12 cellular contexts compared by ENCODE assay signal in genomic region chr19:12947702-12948596, GRCh38. TPM values are rescaled to one million over a fixed set of nuclear protein-coding genes. Genes with fewer than 3 reads are reported as not detected.
DNase-seq lines count a peak whose midpoint lies in the region; TF ChIP-seq lines count a peak whose summit lies in the region.
"Had no signal": no experiment of that assay in that cellular context is flagged by ENCODE, and none has a peak within 500 bp of the region (broad histone marks: within the 10 kb centered on the region; RNA-seq: fewer than 3 reads in every experiment).

No MANE protein-coding gene starts in this region.

- peaks cover 42% of the 10 kb centered on the region for H3K4me1 Mint-ChIP-seq in activated T-helper 1 cell treated with anti-CD3 and anti-CD28 coated beads, Interleukin-12 subunit alpha, Interleukin-12 subunit beta, Interleukin-2, Interleukin-4 antibody, amounts not matched to agents 30 ng/mL and 10 ng/mL and 1 ng/mL, durations not matched to agents 14 hours and 24 hours and 36 hours (ENCODE audit: low read depth)
- H3K4me1 Mint-ChIP-seq in mesothelial cell of epicardium: peaks cover 28% of the 10 kb centered on the region

- no peak overlapping the region for H2AFZ ChIP-seq in GM23248

- no peaks in the 10 kb centered on the region for H3K27me3 ChIP-seq in BLaER1 treated with 17β-estradiol and CSF1 and Interleukin-3, amounts not matched to agents 10 nM and 100 nM
- H3K27me3 ChIP-seq in GM23248 (replicated peaks; ENCODE audit: insufficient read depth): no peaks in the 10 kb centered on the region
- H3K27me3 ChIP-seq in vagina: no peaks in the 10 kb centered on the region
- H3K27me3 ChIP-seq: upper lobe of right lung had no signal

- TF ChIP-seq POLR2A in vagina (IDR thresholded peaks at IDR 0.05): no peak

- H3K79me2 ChIP-seq in GM23248 (ENCODE audit: insufficient read depth): peaks cover 73% of the 10 kb centered on the region

- intact Hi-C loops in activated T-helper 1 cell treated with anti-CD3 and anti-CD28 coated beads, Interleukin-12 subunit alpha, Interleukin-12 subunit beta, Interleukin-2, Interleukin-4 antibody, amounts not matched to agents 30 ng/mL and 10 ng/mL and 1 ng/mL, durations not matched to agents 14 hours and 24 hours and 36 hours (cut with micrococcal nuclease): no loop called here
- intact Hi-C loops in vagina (cut with DNase I): no loop called here

- H3K4me1 ChIP-seq in BLaER1 treated with 17β-estradiol and CSF1 and Interleukin-3, amounts not matched to agents 10 nM and 100 nM: peaks cover 61 to 88% (median 81%) of the 10 kb centered on the region in 10 experiments
- H3K4me1 ChIP-seq in GM23248 (ENCODE audit: insufficient read depth): peaks cover 23% of the 10 kb centered on the region
- H3K4me1 ChIP-seq in vagina: peaks cover 58% of the 10 kb centered on the region

- peaks cover 79 to 87% (median 83%) of the 10 kb centered on the region in 11 experiments for H3K36me3 ChIP-seq in BLaER1 treated with 17β-estradiol and CSF1 and Interleukin-3, amounts not matched to agents 10 nM and 100 nM
- H3K36me3 ChIP-seq in GM23248 (ENCODE audit: low read depth) (peaks cover 36% of the 10 kb centered on the region; the same call in 1 of the 2 replicates), vagina (peaks cover 0 to 70% of the 10 kb centered on the region in 2 donors)

- H3K4me3 Mint-ChIP-seq in activated T-helper 1 cell treated with anti-CD3 and anti-CD28 coated beads, Interleukin-12 subunit alpha, Interleukin-12 subunit beta, Interleukin-2, Interleukin-4 antibody, amounts not matched to agents 30 ng/mL and 10 ng/mL and 1 ng/mL, durations not matched to agents 14 hours and 24 hours and 36 hours: peak overlapping the region; percentile 51
- no peak overlapping the region for H3K4me3 Mint-ChIP-seq in mesothelial cell of epicardium

- H3K27me3 Mint-ChIP-seq in activated T-helper 1 cell treated with anti-CD3 and anti-CD28 coated beads, Interleukin-12 subunit alpha, Interleukin-12 subunit beta, Interleukin-2, Interleukin-4 antibody, amounts not matched to agents 30 ng/mL and 10 ng/mL and 1 ng/mL, durations not matched to agents 14 hours and 24 hours and 36 hours (ENCODE audit: insufficient read depth): no peaks in the 10 kb centered on the region
- H3K27me3 Mint-ChIP-seq in mesothelial cell of epicardium (ENCODE audit: low read depth): no peaks in the 10 kb centered on the region

- no peak for DNase-seq in GM23248
- DNase-seq in activated T-helper 1 cell treated with anti-CD3 and anti-CD28 coated beads, Interleukin-12 subunit alpha, Interleukin-12 subunit beta, Interleukin-2, Interleukin-4 antibody, amounts not matched to agents 30 ng/mL and 10 ng/mL and 1 ng/mL, durations not matched to agents 14 hours and 24 hours and 36 hours (ENCODE audit: low spot score): no peak
- DNase-seq in mesothelial cell of epicardium (ENCODE audit: low spot score in 2 of 2, unreplicated experiment in 2 of 2): no peak
- no peak for DNase-seq in hippocampal formation (lab: John Stamatoyannopoulos, UW)
- DNase-seq in NCI-H1092 (lab: John Stamatoyannopoulos, UW): no peak
- no peak for DNase-seq in vagina (ENCODE audit: extremely low spot score in 2 of 2)
- DNase-seq in activated CD8-positive, alpha-beta memory T cell treated with anti-CD3 and anti-CD28 coated beads, Interleukin-2, amount 50 U/mL, for 4 hours: no peak
- DNase-seq: activated CD4-positive, CD25-positive, alpha-beta regulatory T cell; NCI-H1092 treated with DMSO at 0.1 percent for 48 hours; occipital lobe; upper lobe of right lung had no signal

- peak overlapping the region in 10 of 11 experiments; percentile 16 to 97 (median 95); a peak in 14 of 22 replicates for H3K27ac ChIP-seq in BLaER1 treated with 17β-estradiol and CSF1 and Interleukin-3, amounts not matched to agents 10 nM and 100 nM
- H3K27ac ChIP-seq in GM23248: 0 out of 2 replicates have a peak overlapping the region, but pooled peaks have one; percentile 91
- no peak overlapping the region for H3K27ac ChIP-seq in vagina
- H3K27ac ChIP-seq: upper lobe of right lung had no signal

- H4K20me1 ChIP-seq in BLaER1 treated with 17β-estradiol and CSF1 and Interleukin-3, amounts not matched to agents 10 nM and 100 nM: peaks cover 23 to 86% (median 64%) of the 10 kb centered on the region in 11 experiments; a peak in 21 of 22 replicates
- no peaks in the 10 kb centered on the region for H4K20me1 ChIP-seq in GM23248 (ENCODE audit: insufficient read depth)

- H3K27ac Mint-ChIP-seq in activated T-helper 1 cell treated with anti-CD3 and anti-CD28 coated beads, Interleukin-12 subunit alpha, Interleukin-12 subunit beta, Interleukin-2, Interleukin-4 antibody, amounts not matched to agents 30 ng/mL and 10 ng/mL and 1 ng/mL, durations not matched to agents 14 hours and 24 hours and 36 hours: no peak overlapping the region
- H3K27ac Mint-ChIP-seq in mesothelial cell of epicardium: peak overlapping the region; percentile 58

- H3K36me3 Mint-ChIP-seq in activated T-helper 1 cell treated with anti-CD3 and anti-CD28 coated beads, Interleukin-12 subunit alpha, Interleukin-12 subunit beta, Interleukin-2, Interleukin-4 antibody, amounts not matched to agents 30 ng/mL and 10 ng/mL and 1 ng/mL, durations not matched to agents 14 hours and 24 hours and 36 hours (ENCODE audit: low read depth): peaks cover 52% of the 10 kb centered on the region
- H3K36me3 Mint-ChIP-seq in mesothelial cell of epicardium: peaks cover 36% of the 10 kb centered on the region

- no peaks in the 10 kb centered on the region for H3K9me3 ChIP-seq in BLaER1 treated with 17β-estradiol and CSF1 and Interleukin-3, amounts not matched to agents 10 nM and 100 nM (replicated peaks in 1 of 11)
- H3K9me3 ChIP-seq in GM23248 (ENCODE audit: low read depth) (no peaks in the 10 kb centered on the region), vagina (no peaks in the 10 kb centered on the region)
- H3K9me3 ChIP-seq: upper lobe of right lung had no signal

- H3K9me3 Mint-ChIP-seq in activated T-helper 1 cell treated with anti-CD3 and anti-CD28 coated beads, Interleukin-12 subunit alpha, Interleukin-12 subunit beta, Interleukin-2, Interleukin-4 antibody, amounts not matched to agents 30 ng/mL and 10 ng/mL and 1 ng/mL, durations not matched to agents 14 hours and 24 hours and 36 hours: no peaks in the 10 kb centered on the region
- H3K9me3 Mint-ChIP-seq in mesothelial cell of epicardium: no peaks in the 10 kb centered on the region

- peak overlapping the region in 5 of 10 experiments; percentile 73 to 100 (median 89); a peak in 5 of 20 replicates for H3K4me3 ChIP-seq in BLaER1 treated with 17β-estradiol and CSF1 and Interleukin-3, amounts not matched to agents 10 nM and 100 nM
- no peak overlapping the region for H3K4me3 ChIP-seq in GM23248
- H3K4me3 ChIP-seq in vagina: no peak overlapping the region
- H3K4me3 ChIP-seq: upper lobe of right lung had no signal

- WGBS in GM23248 (ENCODE audit: low coverage in 1 of 2, low lambda C conversion rate in 2 of 2, missing lambda C conversion rate in 2 of 2), 2 experiments: 86 to 91% methylated on average over 24 to 28 of the region's 28 CpGs

- H3K4me2 ChIP-seq in BLaER1 treated with 17β-estradiol and CSF1 and Interleukin-3, amounts not matched to agents 10 nM and 100 nM: peak overlapping the region; percentile 85 to 98 (median 94)
- no peak overlapping the region for H3K4me2 ChIP-seq in GM23248 (ENCODE audit: unreplicated experiment)

- in situ Hi-C loops in GM23248 (cut with MboI): no loop called here

- peak overlapping the region; percentile 88 to 99 (median 96); a peak in 20 of 22 replicates for H3K9ac ChIP-seq in BLaER1 treated with 17β-estradiol and CSF1 and Interleukin-3, amounts not matched to agents 10 nM and 100 nM
- H3K9ac ChIP-seq in GM23248: peak overlapping the region; percentile 91

- H3K9me2 ChIP-seq in GM23248 (ENCODE audit: insufficient read depth): no peaks in the 10 kb centered on the region

- peaks cover 43% of the 10 kb centered on the region for H3F3A ChIP-seq in GM23248 (ENCODE audit: insufficient read depth)

- TF ChIP-seq CTCF in mesothelial cell of epicardium (IDR thresholded peaks at IDR 0.05; ENCODE audit: unreplicated experiment): no peak
- no peak for TF ChIP-seq CTCF in vagina (IDR thresholded peaks at IDR 0.05)

RNA-seq across cellular contexts. Expression of gene RAD23A, which starts 2.3 kb away (rescaled TPM):
- total RNA-seq in GM23248 (2014; rRNA removed; shearing (Covaris generic)): 88.5 and 107 TPM in 2 replicates
- 177 and 182 TPM in 2 replicates for polyA plus RNA-seq in GM23248 (2016; fragmentation: Nextera tagmentation; extraction: Ambion mirVana)
- 197 and 202 TPM in 2 replicates for total RNA-seq in activated T-helper 1 cell treated with anti-CD3 and anti-CD28 coated beads, Interleukin-12 subunit alpha, Interleukin-12 subunit beta, Interleukin-2, Interleukin-4 antibody, amounts not matched to agents 30 ng/mL and 10 ng/mL and 1 ng/mL, durations not matched to agents 14 hours and 24 hours and 36 hours
- 78.6 to 87.4 TPM (median 80.7 TPM) in 3 replicates for total RNA-seq in mesothelial cell of epicardium
- 85.9 TPM for total RNA-seq in vagina

RNA-seq across cellular contexts. Expression of gene GADD45GIP1, which starts 9.1 kb away (rescaled TPM):
- total RNA-seq in GM23248 (2014; rRNA removed; shearing (Covaris generic)): 41.6 and 48.4 TPM in 2 replicates
- polyA plus RNA-seq in GM23248 (2016; fragmentation: Nextera tagmentation; extraction: Ambion mirVana): 132 and 136 TPM in 2 replicates
- 32.1 and 33.2 TPM in 2 replicates for total RNA-seq in activated T-helper 1 cell treated with anti-CD3 and anti-CD28 coated beads, Interleukin-12 subunit alpha, Interleukin-12 subunit beta, Interleukin-2, Interleukin-4 antibody, amounts not matched to agents 30 ng/mL and 10 ng/mL and 1 ng/mL, durations not matched to agents 14 hours and 24 hours and 36 hours
- total RNA-seq in mesothelial cell of epicardium: 18.7 to 19.1 TPM (median 18.8 TPM) in 3 replicates
- 80.3 TPM for total RNA-seq in vagina

RNA-seq across cellular contexts. Expression of gene CALR, which starts 9.5 kb away (rescaled TPM):
- total RNA-seq in GM23248 (2014; rRNA removed; shearing (Covaris generic)): 1,238 and 1,432 TPM in 2 replicates
- 1,015 and 1,067 TPM in 2 replicates for polyA plus RNA-seq in GM23248 (2016; fragmentation: Nextera tagmentation; extraction: Ambion mirVana)
- total RNA-seq in activated T-helper 1 cell treated with anti-CD3 and anti-CD28 coated beads, Interleukin-12 subunit alpha, Interleukin-12 subunit beta, Interleukin-2, Interleukin-4 antibody, amounts not matched to agents 30 ng/mL and 10 ng/mL and 1 ng/mL, durations not matched to agents 14 hours and 24 hours and 36 hours: 913 and 933 TPM in 2 replicates
- total RNA-seq in mesothelial cell of epicardium (863 to 886 TPM (median 869 TPM) in 3 replicates), vagina (303 TPM)

RNA-seq across cellular contexts. Expression of gene FARSA, which starts 14.4 kb away (rescaled TPM):
- total RNA-seq in GM23248 (2014; rRNA removed; shearing (Covaris generic)): 33.5 and 39.2 TPM in 2 replicates
- 79.9 and 83.4 TPM in 2 replicates for polyA plus RNA-seq in GM23248 (2016; fragmentation: Nextera tagmentation; extraction: Ambion mirVana)
- 217 and 220 TPM in 2 replicates for total RNA-seq in activated T-helper 1 cell treated with anti-CD3 and anti-CD28 coated beads, Interleukin-12 subunit alpha, Interleukin-12 subunit beta, Interleukin-2, Interleukin-4 antibody, amounts not matched to agents 30 ng/mL and 10 ng/mL and 1 ng/mL, durations not matched to agents 14 hours and 24 hours and 36 hours
- 54.5 to 58.4 TPM (median 58.3 TPM) in 3 replicates for total RNA-seq in mesothelial cell of epicardium
- 44.2 TPM for total RNA-seq in vagina

RNA-seq across cellular contexts. Expression of gene DAND5, which starts 21.4 kb away (rescaled TPM):
- total RNA-seq in GM23248 (2014; rRNA removed; shearing (Covaris generic)): not detected in 2 replicates
- not detected in 2 replicates for polyA plus RNA-seq in GM23248 (2016; fragmentation: Nextera tagmentation; extraction: Ambion mirVana)
- 0.10 TPM in 2 replicates for total RNA-seq in activated T-helper 1 cell treated with anti-CD3 and anti-CD28 coated beads, Interleukin-12 subunit alpha, Interleukin-12 subunit beta, Interleukin-2, Interleukin-4 antibody, amounts not matched to agents 30 ng/mL and 10 ng/mL and 1 ng/mL, durations not matched to agents 14 hours and 24 hours and 36 hours
- 0.16 TPM in 1 of 3 replicates, not detected in the others for total RNA-seq in mesothelial cell of epicardium
- not detected for total RNA-seq in vagina
- total RNA-seq: occipital lobe, upper lobe of right lung had no signal
